Comparison of ENCODE assay signal across 21 cellular contexts in the genomic region with DNA sequence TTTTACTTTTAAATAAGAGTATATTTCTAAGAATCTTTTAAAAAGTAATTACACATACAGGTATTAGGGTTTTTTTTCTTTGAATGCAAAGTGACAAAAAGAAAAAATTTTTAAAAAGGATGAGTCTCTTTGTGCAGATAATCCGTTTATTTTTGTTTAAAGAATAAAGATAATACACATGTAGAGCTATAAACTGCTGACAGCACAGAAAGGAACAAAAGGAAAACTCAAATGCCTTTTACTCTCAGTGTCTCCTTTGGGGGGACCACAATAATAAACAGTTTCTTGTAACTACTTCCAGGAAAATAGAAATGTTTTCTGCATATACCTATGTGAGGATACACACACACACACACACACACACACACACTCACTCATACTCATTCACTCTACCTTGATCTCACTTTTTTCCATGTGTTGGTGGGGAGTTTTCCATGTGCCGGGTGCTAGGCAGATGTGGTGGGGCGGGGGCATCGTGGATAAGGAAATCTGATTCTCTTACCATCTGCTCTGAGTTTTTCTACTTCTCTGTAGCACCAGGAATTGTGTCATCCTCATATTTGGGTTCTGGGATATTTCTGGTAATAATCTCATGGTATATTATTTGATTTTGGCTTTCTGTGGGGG. TPM values are rescaled to one million over a fixed set of nuclear protein-coding genes. Genes with fewer than 3 reads are reported as not detected.
DNase-seq lines count a peak whose midpoint lies in the region; ATAC-seq, FAIRE-seq and TF ChIP-seq lines count a peak whose summit lies in the region.
"Had no signal": no experiment of that assay in that cellular context is flagged by ENCODE, and none has a peak within 500 bp of the region (broad histone marks: within the 10 kb centered on the region; RNA-seq: fewer than 3 reads in every experiment).

No MANE protein-coding gene starts in this region.

- no peak for DNase-seq in A549 (ENCODE audit: low read depth in 1 of 2, low spot score in 1 of 2)
- peak; percentile 50 for DNase-seq in NCI-H1694 (lab: John Stamatoyannopoulos, UW)
- DNase-seq in NCI-H524 treated with DMSO at 0.1 percent for 48 hours (lab: John Stamatoyannopoulos, UW), result peak; percentile 63
- no peak for DNase-seq in glutamatergic neuron
- DNase-seq in activated T-cell treated with anti-CD3 and anti-CD28 coated beads, Interleukin-2, amount 50 U/mL, for 24 hours, result no peak
- no peak for DNase-seq in epidermal melanocyte (ENCODE audit: insufficient read length, low spot score)
- no peak for DNase-seq in HT-29 (ENCODE audit: low spot score)
- DNase-seq: 8988T; Calu3; NCI-H1048; NCI-H1417; NCI-H1930; NCI-H2227 treated with DMSO at 0.1 percent for 48 hours; NCI-H748 treated with DMSO at 0.1 percent for 48 hours; NK-92 treated with Interleukin-12 subunit alpha and Interleukin-12 subunit beta, amount 100 ng/mL, for 24 hours; PC-3 had no signal

- H3K9me3 ChIP-seq in A549, result no peaks in the 10 kb centered on the region

- POLR2A ChIA-PET in A549 (lab: Yijun Ruan, JAX), result no interaction called here

- TF ChIP-seq POLR2A in A549 (IDR thresholded peaks at IDR 0.05; ENCODE audit: low read length), result no peak

- no peak overlapping the region for H3K4me2 ChIP-seq in A549

- H3K36me3 Mint-ChIP-seq in glutamatergic neuron (ENCODE audit: unreplicated experiment), result no peaks in the 10 kb centered on the region
- no peaks in the 10 kb centered on the region for H3K36me3 Mint-ChIP-seq in activated T-cell treated with anti-CD3 and anti-CD28 coated beads, Interleukin-2, amount 50 U/mL, for 24 hours (ENCODE audit: low read depth)
- H3K36me3 Mint-ChIP-seq: IgD-negative memory B cell had no signal

- peaks cover 2% of the 10 kb centered on the region for H3K9me3 Mint-ChIP-seq in glutamatergic neuron (ENCODE audit: unreplicated experiment)
- H3K9me3 Mint-ChIP-seq in activated T-cell treated with anti-CD3 and anti-CD28 coated beads, Interleukin-2, amount 50 U/mL, for 24 hours, result no peaks in the 10 kb centered on the region

- H3K4me1 ChIP-seq in A549, result no peaks in the 10 kb centered on the region

- FAIRE-seq in A549 (lab: Jason Lieb, UNC), result no peak
- FAIRE-seq: GM19239, H54 had no signal

- no peak for ATAC-seq in A549
- no peak for ATAC-seq in GM21786 (IDR thresholded peaks at IDR 0.05; ENCODE audit: unreplicated experiment)
- ATAC-seq: PC-3, SK-N-SH treated with all-trans-retinoic acid at 6 μM for 48 hours had no signal

- WGBS in A549 (ENCODE audit: missing lambda C conversion rate), result 27% methylated on average over 4 of the region's 4 CpGs

- no peak overlapping the region for H3K27ac ChIP-seq in A549

- CTCF ChIA-PET in A549 (lab: Yijun Ruan, JAX), result interaction anchor here (1.4 to 2.7 kb wide), 3 partner anchors 9 to 25 kb away, joined by 3 to 12 read pairs (median 5); no protein-coding TSS in a partner anchor

- no peak for TF ChIP-seq EP300 in A549 (IDR thresholded peaks at IDR 0.05)

- peaks cover 7% of the 10 kb centered on the region for H3K27me3 Mint-ChIP-seq in glutamatergic neuron (ENCODE audit: unreplicated experiment)
- peaks cover 32% of the 10 kb centered on the region for H3K27me3 Mint-ChIP-seq in activated T-cell treated with anti-CD3 and anti-CD28 coated beads, Interleukin-2, amount 50 U/mL, for 24 hours

- TF ChIP-seq CTCF in A549 (IDR thresholded peaks at IDR 0.05), result no peak
- TF ChIP-seq CTCF in glutamatergic neuron (IDR thresholded peaks at IDR 0.05; ENCODE audit: partially characterized antibody, unreplicated experiment), result no peak

- no peak overlapping the region for H3K4me3 Mint-ChIP-seq in glutamatergic neuron (ENCODE audit: unreplicated experiment)
- no peak overlapping the region for H3K4me3 Mint-ChIP-seq in activated T-cell treated with anti-CD3 and anti-CD28 coated beads, Interleukin-2, amount 50 U/mL, for 24 hours
- H3K4me3 Mint-ChIP-seq: IgD-negative memory B cell had no signal

- TF ChIP-seq RAD21 in A549 (conservative IDR thresholded peaks at IDR 0.05 in 1 of 2, IDR thresholded peaks at IDR 0.05 in 1 of 2), result no peak

- no peak overlapping the region for H3K4me3 ChIP-seq in A549

- H3K4me1 Mint-ChIP-seq in glutamatergic neuron (ENCODE audit: low read depth, unreplicated experiment), result peaks cover 13% of the 10 kb centered on the region
- no peaks in the 10 kb centered on the region for H3K4me1 Mint-ChIP-seq in activated T-cell treated with anti-CD3 and anti-CD28 coated beads, Interleukin-2, amount 50 U/mL, for 24 hours (ENCODE audit: low read depth)
- H3K4me1 Mint-ChIP-seq: IgD-negative memory B cell had no signal

- peak overlapping the region; percentile 60 for H3K27ac Mint-ChIP-seq in glutamatergic neuron (ENCODE audit: unreplicated experiment)
- H3K27ac Mint-ChIP-seq in activated T-cell treated with anti-CD3 and anti-CD28 coated beads, Interleukin-2, amount 50 U/mL, for 24 hours, result no peak overlapping the region
- H3K27ac Mint-ChIP-seq: IgD-negative memory B cell had no signal

TF ChIP-seq in A549, 52 proteins besides CTCF, POLR2A, EP300 and RAD21:
- TF ChIP-seq, protein P1, sequence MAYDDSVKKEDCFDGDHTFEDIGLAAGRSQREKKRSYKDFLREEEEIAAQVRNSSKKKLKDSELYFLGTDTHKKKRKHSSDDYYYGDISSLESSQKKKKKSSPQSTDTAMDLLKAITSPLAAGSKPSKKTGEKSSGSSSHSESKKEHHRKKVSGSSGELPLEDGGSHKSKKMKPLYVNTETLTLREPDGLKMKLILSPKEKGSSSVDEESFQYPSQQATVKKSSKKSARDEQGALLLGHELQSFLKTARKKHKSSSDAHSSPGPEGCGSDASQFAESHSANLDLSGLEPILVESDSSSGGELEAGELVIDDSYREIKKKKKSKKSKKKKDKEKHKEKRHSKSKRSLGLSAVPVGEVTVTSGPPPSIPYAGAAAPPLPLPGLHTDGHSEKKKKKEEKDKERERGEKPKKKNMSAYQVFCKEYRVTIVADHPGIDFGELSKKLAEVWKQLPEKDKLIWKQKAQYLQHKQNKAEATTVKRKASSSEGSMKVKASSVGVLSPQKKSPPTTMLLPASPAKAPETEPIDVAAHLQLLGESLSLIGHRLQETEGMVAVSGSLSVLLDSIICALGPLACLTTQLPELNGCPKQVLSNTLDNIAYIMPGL (CRISPR knock-in tag; IDR thresholded peaks at IDR 0.05; ENCODE audit: borderline replicate concordance), result no peak
- TF ChIP-seq NPAS2 (CRISPR knock-in tag; IDR thresholded peaks at IDR 0.05; ENCODE audit: borderline replicate concordance) (no peak), ZSCAN20 (CRISPR knock-in tag; IDR thresholded peaks at IDR 0.05) (no peak), ZFP36 (IDR thresholded peaks at IDR 0.05; ENCODE audit: borderline replicate concordance, partially characterized antibody) (no peak), MAFK (IDR thresholded peaks at IDR 0.05; ENCODE audit: partially characterized antibody) (peak; percentile 60)

RNA-seq across cellular contexts. Expression of gene KCTD10, which starts 58.1 kb away (rescaled TPM):
- polyA plus RNA-seq in A549 (2011; rRNA removed) (50.4 and 52.3 TPM in 2 replicates), A549 (2017; fragmentation: RNase III; extraction: RNeasy Plus Mini Kit Qiagen cat#74134 plus additional on column Dnase treatment) (42.9 to 50.6 TPM (median 43.5 TPM) in 3 replicates)
- 42.8 and 54.6 TPM in 2 replicates for polyA plus RNA-seq in A549 (2012; cell fraction: cytosol; rRNA removed)
- polyA plus RNA-seq in A549 (2012; cell fraction: nucleus; rRNA removed), result 49.1 and 57.4 TPM in 2 replicates
- 94.5 and 141 TPM in 2 replicates for polyA minus RNA-seq in A549 (2011; rRNA and poly(A)+ RNA removed)
- 95.2 TPM for total RNA-seq in glutamatergic neuron (ENCODE audit: unreplicated experiment)
- 38.4 and 39.9 TPM in 2 replicates for total RNA-seq in HT-29 (2014; rRNA removed; shearing (Covaris generic))

RNA-seq across cellular contexts. Expression of gene UBE3B, which starts 58.5 kb away (rescaled TPM):
- polyA plus RNA-seq in A549 (2011; rRNA removed) (38.0 and 42.4 TPM in 2 replicates), A549 (2017; fragmentation: RNase III; extraction: RNeasy Plus Mini Kit Qiagen cat#74134 plus additional on column Dnase treatment) (14.0 to 15.4 TPM (median 14.5 TPM) in 3 replicates)
- polyA plus RNA-seq in A549 (2012; cell fraction: cytosol; rRNA removed), result 17.5 and 20.6 TPM in 2 replicates
- polyA plus RNA-seq in A549 (2012; cell fraction: nucleus; rRNA removed), result 36.1 and 38.6 TPM in 2 replicates
- 65.6 and 73.8 TPM in 2 replicates for polyA minus RNA-seq in A549 (2011; rRNA and poly(A)+ RNA removed)
- total RNA-seq in glutamatergic neuron (ENCODE audit: unreplicated experiment), result 44.2 TPM
- 16.8 and 17.4 TPM in 2 replicates for total RNA-seq in HT-29 (2014; rRNA removed; shearing (Covaris generic))

Comparison
In these comparisons a context has a peak if more than half of its experiments do, and no peak if none do; other contexts are left out.
1. DNase-seq: peak in NCI-H1694 (single experiment) and NCI-H524 treated with DMSO at 0.1 percent for 48 hours (single experiment); none in A549 (0 of 2), glutamatergic neuron (single experiment), activated T-cell treated with anti-CD3 and anti-CD28 coated beads, Interleukin-2, amount 50 U/mL, for 24 hours (single experiment), epidermal melanocyte (single experiment) and HT-29 (single experiment).